16 cellular contexts compared by ENCODE assay signal in genomic region chr3:154356009-154356408, GRCh38.
"Had no signal": no experiment of that assay in that cellular context is flagged by ENCODE, and none has a peak within 500 bp of the region (broad histone marks: within the 10 kb centered on the region; RNA-seq: fewer than 3 reads in every experiment).

No MANE protein-coding gene starts in this region.

- DNase-seq: activated naive CD4-positive, alpha-beta T cell treated with anti-CD3 and anti-CD28 coated beads, Interleukin-2, amount 50 U/mL, for 16 hours; activated T-cell treated with anti-CD3 and anti-CD28 coated beads, Interleukin-2, amount 50 U/mL, for 1 hour; amniotic stem cell; cerebellar nuclear complex; effector memory CD8-positive, alpha-beta T cell; erythroblast; stimulated activated CD4-positive, alpha-beta T cell treated with anti-CD3 and anti-CD28 coated beads, Interleukin-4, amount 100 ng/mL, for 1 hour; stimulated activated CD8-positive, alpha-beta memory T cell treated with anti-CD3 and anti-CD28 coated beads, Interleukin-4, amount 100 ng/mL, for 48 hours; stimulated activated naive CD8-positive, alpha-beta T cell treated with anti-CD3 and anti-CD28 coated beads, Interleukin-15, Interleukin-2, amounts not matched to agents 100 U/mL and 50 U/mL, for 24 hours; upper lobe of left lung had no signal

- H3K4me1 ChIP-seq: suprapubic skin, upper lobe of left lung had no signal

- H3K4me3 ChIP-seq: suprapubic skin, upper lobe of left lung had no signal

- H3K36me3 Mint-ChIP-seq: brain had no signal

- H3K27ac Mint-ChIP-seq: brain; dendritic cell treated with granulocyte-macrophage colony-stimulating factor and Interleukin-4, amounts not matched to agents 40 ng/mL and 50 ng/mL, for 4 days; effector memory CD8-positive, alpha-beta T cell; T-helper 2 cell treated with Interferon-gamma antibody and Interleukin-4, amounts not matched to agents 5 μg/mL and 100 μg/mL, for 36 hours had no signal

- H3K27me3 ChIP-seq: suprapubic skin, upper lobe of left lung had no signal

- H3K9me3 Mint-ChIP-seq: brain; effector memory CD8-positive, alpha-beta T cell; T-helper 2 cell treated with Interferon-gamma antibody and Interleukin-4, amounts not matched to agents 5 μg/mL and 100 μg/mL, for 36 hours had no signal

- ATAC-seq: activated CD4-positive, CD25-positive, alpha-beta regulatory T cell treated with anti-CD3 and anti-CD28 coated beads, Interleukin-2, amount 50 U/mL, for 24 hours; effector memory CD8-positive, alpha-beta T cell; left lobe of liver; stimulated activated naive CD8-positive, alpha-beta T cell treated with anti-CD3 and anti-CD28 coated beads, Interleukin-15, Interleukin-2, amounts not matched to agents 100 U/mL and 50 U/mL, for 24 hours had no signal

- H3K27ac ChIP-seq: suprapubic skin, upper lobe of left lung had no signal
